ENCODE assay signal across 24 cellular contexts in genomic region chr15:51193979-51194378, GRCh38.
DNase-seq lines count a peak whose midpoint lies in the region; ATAC-seq and TF ChIP-seq lines count a peak whose summit lies in the region.
"Had no signal": no experiment of that assay in that cellular context is flagged by ENCODE, and none has a peak within 500 bp of the region (broad histone marks: within the 10 kb centered on the region; RNA-seq: fewer than 3 reads in every experiment).

No MANE protein-coding gene starts in this region.

- H3K9me3 ChIP-seq in ascending aorta (no peaks in the 10 kb centered on the region), testis (no peaks in the 10 kb centered on the region)
- H3K9me3 ChIP-seq: SJSA1 had no signal

- H3K4me3 Mint-ChIP-seq in CD14-positive monocyte (peak overlapping the region in 1 of 2 donors; percentile 60), osteocyte (ENCODE audit: unreplicated experiment) (peak overlapping the region; percentile 28)

- H3K4me3 ChIP-seq in ACC112 (ENCODE audit: low read depth, low read length) (no peak overlapping the region), ascending aorta (peak overlapping the region in 1 of 2 donors; percentile 26), testis (no peak overlapping the region)
- H3K4me3 ChIP-seq: SJSA1 had no signal

- peaks cover 16 to 29% (median 20%) of the 10 kb centered on the region in 3 donors for H3K27me3 Mint-ChIP-seq in CD14-positive monocyte (ENCODE audit: low read depth in 3 of 3)
- H3K27me3 Mint-ChIP-seq in osteocyte (ENCODE audit: unreplicated experiment): peaks cover 36% of the 10 kb centered on the region

- peak overlapping the region; percentile 48 for H2AFZ ChIP-seq in ACC112 (ENCODE audit: low read length, unreplicated experiment)

- no peaks in the 10 kb centered on the region for H3K79me2 ChIP-seq in ACC112 (ENCODE audit: control insufficient read depth, insufficient read depth, low read length, unreplicated experiment)

- H3K4me1 Mint-ChIP-seq in CD14-positive monocyte (peaks cover 40% of the 10 kb centered on the region), osteocyte (ENCODE audit: unreplicated experiment) (peaks cover 26% of the 10 kb centered on the region)

- ATAC-seq in HG03025 (IDR thresholded peaks at IDR 0.05; ENCODE audit: low FRiP score, unreplicated experiment): no peak

- H3K27ac Mint-ChIP-seq in CD14-positive monocyte (no peak overlapping the region), osteocyte (ENCODE audit: unreplicated experiment) (no peak overlapping the region)

- intact Hi-C loops in CD14-positive monocyte (cut with micrococcal nuclease) (no loop called here), ascending aorta (cut with DNase I) (loop anchor here (2.0 to 10.0 kb wide), 3 partner anchors 37 to 119 kb away; no protein-coding TSS in a partner anchor), testis (cut with DNase I; ENCODE audit: low total_unique reads) (no loop called here)

- H3K36me3 ChIP-seq in ACC112 (ENCODE audit: insufficient read depth, low read length) (no peaks in the 10 kb centered on the region), ascending aorta (no peaks in the 10 kb centered on the region), testis (ENCODE audit: low read depth, missing control alignments) (no peaks in the 10 kb centered on the region)
- H3K36me3 ChIP-seq: SJSA1 had no signal

- no peaks in the 10 kb centered on the region for H3K36me3 Mint-ChIP-seq in CD14-positive monocyte
- no peaks in the 10 kb centered on the region for H3K36me3 Mint-ChIP-seq in osteocyte (ENCODE audit: unreplicated experiment)

- H3K27ac ChIP-seq in ACC112 (ENCODE audit: low read depth, low read length) (no peak overlapping the region), ascending aorta (peak overlapping the region; percentile 78 to 84), testis (no peak overlapping the region)
- H3K27ac ChIP-seq: C4-2B, SJSA1 had no signal

- peak; percentile 15 for TF ChIP-seq CTCF in CD14-positive monocyte (IDR thresholded peaks at IDR 0.05)
- TF ChIP-seq CTCF in ascending aorta (IDR thresholded peaks at IDR 0.05): no peak
- no peak for TF ChIP-seq CTCF in osteocyte (IDR thresholded peaks at IDR 0.05)
- TF ChIP-seq CTCF in testis (IDR thresholded peaks at IDR 0.05): no peak

- WGBS in testis, 2 donors: 66 to 93% methylated on average over 2 of the region's 2 CpGs

- DNase-seq in CD14-positive monocyte (ENCODE audit: low spot score): no peak
- DNase-seq in ascending aorta (ENCODE audit: low spot score in 2 of 2): no peak
- no peak for DNase-seq in osteocyte (ENCODE audit: extremely low spot score, unreplicated experiment)
- DNase-seq in mucosa of gallbladder (ENCODE audit: low spot score): no peak
- no peak for DNase-seq in testis
- DNase-seq: AML-193, Calu3, DMS79 treated with DMSO at 0.1 percent for 48 hours, GF-D8, HCEC 1CT, Karpas-422, MV-4-11, NCI-H1105, NCI-H1436 treated with DMSO at 0.1 percent for 48 hours, NCI-H187 treated with DMSO at 0.1 percent for 48 hours, NCI-H2171 treated with DMSO at 0.1 percent for 48 hours, NCI-H524, NCI-H748 treated with DMSO at 0.1 percent for 48 hours, Right ventricle myocardium superior, RPMI8226 had no signal

- peaks cover 0 to 3% (median 0%) of the 10 kb centered on the region in 7 donors for H3K9me3 Mint-ChIP-seq in CD14-positive monocyte
- H3K9me3 Mint-ChIP-seq in osteocyte (ENCODE audit: unreplicated experiment): no peaks in the 10 kb centered on the region

- no peak for TF ChIP-seq POLR2A in testis (IDR thresholded peaks at IDR 0.05)

- H3K27me3 ChIP-seq in ACC112 (ENCODE audit: insufficient read depth, low read length) (no peaks in the 10 kb centered on the region), ascending aorta (no peaks in the 10 kb centered on the region), testis (no peaks in the 10 kb centered on the region)

- H3K4me1 ChIP-seq in ACC112 (ENCODE audit: control insufficient read depth, insufficient read depth, low read length, unreplicated experiment): peaks cover 18% of the 10 kb centered on the region
- H3K4me1 ChIP-seq in ascending aorta: peaks cover 7 to 40% of the 10 kb centered on the region in 2 donors
- no peaks in the 10 kb centered on the region for H3K4me1 ChIP-seq in testis
- H3K4me1 ChIP-seq: SJSA1 had no signal

Comparison
In these comparisons a context has a peak if more than half of its experiments do, and no peak if none do; other contexts are left out.
1. H3K27ac ChIP-seq: peak in ascending aorta (2 of 2); none in ACC112 (single experiment) and testis (0 of 2).